8 cellular contexts compared by ENCODE assay signal in the genomic region with DNA sequence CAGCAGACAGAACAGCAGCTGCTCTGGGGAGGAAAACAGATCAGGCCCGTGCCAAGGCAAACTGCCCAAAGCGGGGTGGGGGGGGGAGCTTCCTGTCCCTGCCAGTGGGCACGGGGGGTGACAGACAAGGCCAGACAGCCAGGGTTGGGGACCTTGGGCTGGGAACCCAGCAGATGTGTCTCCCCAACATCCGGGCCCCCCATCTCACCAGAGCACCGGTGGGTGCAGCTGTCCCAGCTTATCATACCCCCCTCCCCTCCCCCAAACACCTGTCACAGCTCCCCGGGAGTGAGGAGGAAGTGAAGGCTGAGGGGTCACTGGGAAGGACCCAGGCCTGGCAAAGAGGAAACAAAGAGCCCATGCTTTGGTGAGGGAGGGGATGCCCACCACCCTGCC. TPM values are rescaled to one million over a fixed set of nuclear protein-coding genes. Genes with fewer than 3 reads are reported as not detected.
DNase-seq lines count a peak whose midpoint lies in the region; ATAC-seq and TF ChIP-seq lines count a peak whose summit lies in the region.

No MANE protein-coding gene starts in this region.

- H3K4ac ChIP-seq in mesenchymal stem cell (ENCODE audit: low read depth in 1 of 2, low read length in 2 of 2), result peak overlapping the region; percentile 96

- H3K4me1 ChIP-seq in Panc1 (ENCODE audit: control insufficient read depth, insufficient read depth, low read length) (peaks cover 51% of the 10 kb centered on the region), mesenchymal stem cell (ENCODE audit: control insufficient read depth, insufficient read depth, low read depth, low read length) (peaks cover 37% of the 10 kb centered on the region), urinary bladder (ENCODE audit: insufficient read depth) (no peaks in the 10 kb centered on the region)

- H2AFZ ChIP-seq in mesenchymal stem cell (ENCODE audit: low read depth, low read length), result no peak overlapping the region

- intact Hi-C loops in Panc1 (cut with micrococcal nuclease; ENCODE audit: unreplicated experiment), result loop anchor here (10.0 kb wide), 1 partner anchor 59 kb away; the partner anchor contains the start of genes CATSPERZ and ESRRA

- peak overlapping the region; percentile 89 for H3K4me2 ChIP-seq in mesenchymal stem cell (ENCODE audit: low read length, poor library complexity, severe bottlenecking)

- H3K27ac ChIP-seq in Panc1 (ENCODE audit: low read length), result peak overlapping the region; percentile 95
- peak overlapping the region; percentile 79 for H3K27ac ChIP-seq in mesenchymal stem cell (ENCODE audit: low read length, poor library complexity, severe bottlenecking)
- peak overlapping the region; percentile 62 for H3K27ac ChIP-seq in urinary bladder (ENCODE audit: low read depth)

- H2BK12ac ChIP-seq in mesenchymal stem cell (ENCODE audit: low read length in 2 of 2), result peak overlapping the region in 1 of 2 experiments; percentile 87

- ATAC-seq in Panc1, result no peak
- ATAC-seq in GM18517 (IDR thresholded peaks at IDR 0.05; ENCODE audit: unreplicated experiment), result no peak
- no peak for ATAC-seq in HG02970 (IDR thresholded peaks at IDR 0.05; ENCODE audit: low FRiP score, unreplicated experiment)
- no peak for ATAC-seq in HG03354 (IDR thresholded peaks at IDR 0.05; ENCODE audit: poor library complexity, severe bottlenecking, unreplicated experiment)

- H3K9ac ChIP-seq in mesenchymal stem cell (ENCODE audit: low read length), result peak overlapping the region; percentile 93

- H3K36me3 ChIP-seq in Panc1 (ENCODE audit: control insufficient read depth, insufficient read depth, low read length) (peaks cover 3% of the 10 kb centered on the region; the same call in 1 of the 2 replicates), mesenchymal stem cell (ENCODE audit: control insufficient read depth in 1 of 2, insufficient read depth in 2 of 2, low read depth in 1 of 2, low read length in 2 of 2) (peaks cover 14 to 26% of the 10 kb centered on the region in 2 experiments), urinary bladder (ENCODE audit: insufficient read depth) (no peaks in the 10 kb centered on the region)

- H4K91ac ChIP-seq in mesenchymal stem cell (ENCODE audit: low read length), result peak overlapping the region; percentile 95

- no peak overlapping the region for H2AK5ac ChIP-seq in mesenchymal stem cell (ENCODE audit: low read length, severe bottlenecking)

- BruUV-seq in Panc1 (replicated peaks; lab: Mats Ljungman, UMichigan), result no TSS peak

- peak overlapping the region; percentile 33 for H4K8ac ChIP-seq in mesenchymal stem cell (ENCODE audit: low read length)

- TF ChIP-seq CTCF in Panc1 (IDR thresholded peaks at IDR 0.05), result no peak
- no peak for TF ChIP-seq CTCF in choroid plexus epithelial cell (conservative IDR thresholded peaks at IDR 0.05; ENCODE audit: low read depth, low read length)

- peak; percentile 32 for DNase-seq in GF-D8 (lab: John Stamatoyannopoulos, UW)
- no peak for DNase-seq in Panc1 (ENCODE audit: low read depth, low spot score)
- no peak for DNase-seq in choroid plexus epithelial cell (ENCODE audit: low read depth)
- DNase-seq in mesenchymal stem cell, result no peak

- H3K79me1 ChIP-seq in mesenchymal stem cell (replicated peaks; ENCODE audit: low read length, poor library complexity, severe bottlenecking), result peaks cover 3% of the 10 kb centered on the region

- H3K23ac ChIP-seq in mesenchymal stem cell (ENCODE audit: low read length in 2 of 2), result no peak overlapping the region

- 33% methylated on average over 2 of the region's 6 CpGs for WGBS in mesenchymal stem cell
- 11% methylated on average over 6 of the region's 6 CpGs for WGBS in urinary bladder

- in situ Hi-C loops in Panc1 (cut with HindIII; ENCODE audit: low pct_unique_long_range_greater_than_20kb, low sequenced_read_pairs), result no loop called here

- peak overlapping the region in 1 of 2 experiments; percentile 83 for H3K14ac ChIP-seq in mesenchymal stem cell (ENCODE audit: low read length in 2 of 2)

- H2BK15ac ChIP-seq in mesenchymal stem cell (ENCODE audit: low read depth, poor library complexity, severe bottlenecking), result no peak overlapping the region

- H3K18ac ChIP-seq in mesenchymal stem cell (ENCODE audit: low read depth in 1 of 2, low read length in 2 of 2), result peak overlapping the region; percentile 46 to 91

- H3K27me3 ChIP-seq in Panc1 (ENCODE audit: control insufficient read depth, insufficient read depth, low read length) (no peaks in the 10 kb centered on the region), mesenchymal stem cell (ENCODE audit: control insufficient read depth in 1 of 2, insufficient read depth in 1 of 2, low read length in 2 of 2) (no peaks in the 10 kb centered on the region)

- POLR2A ChIA-PET in Panc1 (lab: Charles Lee), result interaction anchor here (0.6 kb wide), 1 partner anchor 61 kb away, joined by 3 read pairs; no protein-coding TSS in a partner anchor

- H3K4me3 ChIP-seq in Panc1 (ENCODE audit: low read depth in 2 of 2, low read length in 2 of 2), result peak overlapping the region; percentile 85 to 95
- H3K4me3 ChIP-seq in choroid plexus epithelial cell (ENCODE audit: low read depth, low read length), result peak overlapping the region; percentile 64
- peak overlapping the region; percentile 75 to 95 for H3K4me3 ChIP-seq in mesenchymal stem cell (ENCODE audit: insufficient read depth in 1 of 2, low read depth in 1 of 2, low read length in 2 of 2)
- peak overlapping the region; percentile 56 for H3K4me3 ChIP-seq in urinary bladder (ENCODE audit: low read depth, low read length)

- H3K9me3 ChIP-seq in Panc1 (ENCODE audit: control insufficient read depth, insufficient read depth, low read depth, low read length) (no peaks in the 10 kb centered on the region), mesenchymal stem cell (ENCODE audit: control insufficient read depth, low read length) (no peaks in the 10 kb centered on the region)

- H2BK5ac ChIP-seq in mesenchymal stem cell (ENCODE audit: low read depth, low read length, poor library complexity, severe bottlenecking), result peak overlapping the region; percentile 10

- peak overlapping the region; percentile 55 for H2BK120ac ChIP-seq in mesenchymal stem cell (ENCODE audit: low read depth, low read length)

- CTCF ChIA-PET in Panc1 (lab: Charles Lee), result interaction anchor here (1.2 kb wide), 1 partner anchor 72 kb away, joined by 3 read pairs; the partner anchor contains the start of genes PRDX5 and TRMT112

RNA-seq across cellular contexts. Expression of gene PPP1R14B, which starts 1.3 kb away (rescaled TPM):
- total RNA-seq in Panc1 (2021; ENCODE audit: unreplicated experiment) (261 TPM), urinary bladder (31.6 TPM)
- polyA plus RNA-seq in Panc1 (2012; ENCODE audit: insufficient read length), result 287 TPM
- polyA plus RNA-seq in mesenchymal stem cell (2013, experiment 1 of 2), result 279 TPM
- polyA plus RNA-seq in mesenchymal stem cell (2013, experiment 2 of 2), result 281 TPM
- polyA plus RNA-seq in urinary bladder, result 62.8 TPM

RNA-seq across cellular contexts. Expression of gene FKBP2, which starts 4.5 kb away (rescaled TPM):
- total RNA-seq in Panc1 (2021; ENCODE audit: unreplicated experiment) (71.8 TPM), urinary bladder (29.2 TPM)
- polyA plus RNA-seq in Panc1 (2012; ENCODE audit: insufficient read length), result 182 TPM
- 70.1 TPM for polyA plus RNA-seq in mesenchymal stem cell (2013, experiment 1 of 2)
- 68.6 TPM for polyA plus RNA-seq in mesenchymal stem cell (2013, experiment 2 of 2)
- polyA plus RNA-seq in urinary bladder, result 167 TPM

RNA-seq across cellular contexts. Expression of gene PLCB3, which starts 5.9 kb away (rescaled TPM):
- total RNA-seq in Panc1 (2021; ENCODE audit: unreplicated experiment) (41.2 TPM), urinary bladder (14.8 TPM)
- polyA plus RNA-seq in Panc1 (2012; ENCODE audit: insufficient read length), result 55.5 TPM
- polyA plus RNA-seq in mesenchymal stem cell (2013, experiment 1 of 2), result 22.4 TPM
- 21.6 TPM for polyA plus RNA-seq in mesenchymal stem cell (2013, experiment 2 of 2)
- 18.2 TPM for polyA plus RNA-seq in urinary bladder

RNA-seq across cellular contexts. Expression of gene VEGFB, which starts 11.0 kb away (rescaled TPM):
- total RNA-seq in Panc1 (2021; ENCODE audit: unreplicated experiment) (101 TPM), urinary bladder (18.9 TPM)
- polyA plus RNA-seq in Panc1 (2012; ENCODE audit: insufficient read length), result 126 TPM
- 139 TPM for polyA plus RNA-seq in mesenchymal stem cell (2013, experiment 1 of 2)
- polyA plus RNA-seq in mesenchymal stem cell (2013, experiment 2 of 2), result 137 TPM
- 123 TPM for polyA plus RNA-seq in urinary bladder

RNA-seq across cellular contexts. Expression of gene DNAJC4, which starts 15.1 kb away (rescaled TPM):
- total RNA-seq in Panc1 (2021; ENCODE audit: unreplicated experiment) (41.0 TPM), urinary bladder (10.7 TPM)
- polyA plus RNA-seq in Panc1 (2012; ENCODE audit: insufficient read length), result 82.2 TPM
- polyA plus RNA-seq in mesenchymal stem cell (2013, experiment 1 of 2), result 38.5 TPM
- 36.7 TPM for polyA plus RNA-seq in mesenchymal stem cell (2013, experiment 2 of 2)
- 57.6 TPM for polyA plus RNA-seq in urinary bladder
